8 cellular contexts compared by ENCODE assay signal in genomic region chr19:16247353-16248182, GRCh38. TPM values are rescaled to one million over a fixed set of nuclear protein-coding genes. Genes with fewer than 3 reads are reported as not detected.
DNase-seq lines count a peak whose midpoint lies in the region; ATAC-seq and TF ChIP-seq lines count a peak whose summit lies in the region.

No MANE protein-coding gene starts in this region.

- peaks cover 12% of the 10 kb centered on the region for H3K27me3 Mint-ChIP-seq in activated naive CD4-positive, alpha-beta T cell treated with anti-CD3 and anti-CD28 coated beads, Interleukin-2, amount 10 ng/mL, durations not matched to agents 7 days and 5 days

- H3K27ac ChIP-seq in DOHH2 (ENCODE audit: low read depth, low read length) (no peak overlapping the region), ovary (no peak overlapping the region), tibial nerve (peak overlapping the region in 1 of 4 donors; percentile 43)

- no peak overlapping the region for H3K4me2 ChIP-seq in DOHH2 (ENCODE audit: low read length)

- no peak overlapping the region for H3K4me3 Mint-ChIP-seq in activated naive CD4-positive, alpha-beta T cell treated with anti-CD3 and anti-CD28 coated beads, Interleukin-2, amount 10 ng/mL, durations not matched to agents 7 days and 5 days

- H3K4me3 ChIP-seq in DOHH2 (ENCODE audit: low read length) = no peak overlapping the region
- H3K4me3 ChIP-seq in ovary = no peak overlapping the region
- no peak overlapping the region for H3K4me3 ChIP-seq in tibial nerve

- no peaks in the 10 kb centered on the region for H3K36me3 ChIP-seq in DOHH2 (ENCODE audit: control insufficient read depth, low read length)
- no peaks in the 10 kb centered on the region for H3K36me3 ChIP-seq in ovary
- H3K36me3 ChIP-seq in tibial nerve = no peaks in the 10 kb centered on the region

- no peaks in the 10 kb centered on the region for H3K9me2 ChIP-seq in DOHH2 (replicated peaks; ENCODE audit: control insufficient read depth, low read length)

- H3K36me3 Mint-ChIP-seq in activated naive CD4-positive, alpha-beta T cell treated with anti-CD3 and anti-CD28 coated beads, Interleukin-2, amount 10 ng/mL, durations not matched to agents 7 days and 5 days = peaks cover 3% of the 10 kb centered on the region

- DNase-seq in M059J (ENCODE audit: low read depth) (peak; percentile 73), SKM-1 treated with dmso at 0.1 percent for 144 hours (lab: John Stamatoyannopoulos, UW; ENCODE audit: unreplicated experiment) (peak; percentile 58), germinal center (ENCODE audit: low spot score) (peak; percentile 85), ovary (peak; percentile 83 to 93 (median 92)), tibial nerve (ENCODE audit: low spot score in 2 of 2) (peak; percentile 79 to 91)
- DNase-seq in activated naive CD4-positive, alpha-beta T cell treated with anti-CD3 and anti-CD28 coated beads, Interleukin-2, amount 10 ng/mL, durations not matched to agents 7 days and 5 days = peak; percentile 90

- no peak for TF ChIP-seq EP300 in ovary (IDR thresholded peaks at IDR 0.05)
- TF ChIP-seq EP300 in tibial nerve (IDR thresholded peaks at IDR 0.05) = peak in 1 of 2 donors; percentile 55

- H4K20me1 ChIP-seq in DOHH2 (ENCODE audit: control insufficient read depth, insufficient read depth, low read depth, low read length) = no peaks in the 10 kb centered on the region

- H3F3A ChIP-seq in DOHH2 (ENCODE audit: control insufficient read depth, insufficient read depth) = no peaks in the 10 kb centered on the region

- peak overlapping the region; percentile 67 for H3K27ac Mint-ChIP-seq in activated naive CD4-positive, alpha-beta T cell treated with anti-CD3 and anti-CD28 coated beads, Interleukin-2, amount 10 ng/mL, durations not matched to agents 7 days and 5 days

- peaks cover 3% of the 10 kb centered on the region for H3K9me3 Mint-ChIP-seq in activated naive CD4-positive, alpha-beta T cell treated with anti-CD3 and anti-CD28 coated beads, Interleukin-2, amount 10 ng/mL, durations not matched to agents 7 days and 5 days

- TF ChIP-seq CTCF in DOHH2 (IDR thresholded peaks at IDR 0.05; ENCODE audit: low read depth, low read length, poor library complexity, severe bottlenecking) = peak; percentile 99
- peak; percentile 83 to 98 (median 98) for TF ChIP-seq CTCF in ovary (IDR thresholded peaks at IDR 0.05)
- TF ChIP-seq CTCF in tibial nerve (IDR thresholded peaks at IDR 0.05) = peak; percentile 90 to 99 (median 92)

- H3K79me2 ChIP-seq in DOHH2 (ENCODE audit: control insufficient read depth, low read length) = no peaks in the 10 kb centered on the region

- intact Hi-C loops in ovary (cut with DNase I) = loop anchor here (1.0 to 10.0 kb wide), 4 partner anchors 77 to 137 kb away; partner anchors contain the start of gene KLF2 (in 1 of the 4)

- peaks cover 30% of the 10 kb centered on the region for H3K4me1 Mint-ChIP-seq in activated naive CD4-positive, alpha-beta T cell treated with anti-CD3 and anti-CD28 coated beads, Interleukin-2, amount 10 ng/mL, durations not matched to agents 7 days and 5 days

- 40 to 42% (median 40%) methylated on average over 17 to 18 of the region's 18 CpGs for WGBS in ovary, 3 donors
- 42 to 45% methylated on average over 16 to 18 of the region's 18 CpGs for WGBS in tibial nerve, 2 donors

- CTCF ChIA-PET in activated naive CD4-positive, alpha-beta T cell treated with anti-CD3 and anti-CD28 coated beads, Interleukin-2, amount 10 ng/mL, durations not matched to agents 7 days and 5 days (lab: Charles Lee) = interaction anchor here (0.5 to 6.8 kb wide), 14 partner anchors 9 to 171 kb away, joined by 3 to 110 read pairs (median 4); no protein-coding TSS in a partner anchor

- H3K9me3 ChIP-seq in DOHH2 (ENCODE audit: control insufficient read depth, insufficient read depth, low read length) = no peaks in the 10 kb centered on the region
- no peaks in the 10 kb centered on the region for H3K9me3 ChIP-seq in ovary
- no peaks in the 10 kb centered on the region for H3K9me3 ChIP-seq in tibial nerve

- no peaks in the 10 kb centered on the region for H3K27me3 ChIP-seq in DOHH2 (ENCODE audit: control insufficient read depth, low read length)
- H3K27me3 ChIP-seq in ovary = no peaks in the 10 kb centered on the region
- H3K27me3 ChIP-seq in tibial nerve = no peaks in the 10 kb centered on the region

- no peak for ATAC-seq in GM21576 (IDR thresholded peaks at IDR 0.05; ENCODE audit: unreplicated experiment)

- TF ChIP-seq POLR2A in ovary (IDR thresholded peaks at IDR 0.05) (peak; percentile 26), tibial nerve (IDR thresholded peaks at IDR 0.05) (no peak)

- H3K4me1 ChIP-seq in DOHH2 (ENCODE audit: control insufficient read depth, low read length) = peaks cover 6% of the 10 kb centered on the region
- peaks cover 2% of the 10 kb centered on the region for H3K4me1 ChIP-seq in ovary (ENCODE audit: insufficient read depth)
- H3K4me1 ChIP-seq in tibial nerve = peaks cover 0 to 10% (median 0%) of the 10 kb centered on the region in 4 donors

RNA-seq across cellular contexts. Expression of gene AP1M1, which starts 49.9 kb away (rescaled TPM):
- total RNA-seq in M059J (2014; rRNA removed; shearing (Covaris generic)) = 113 and 140 TPM in 2 replicates
- total RNA-seq in ovary (10 to 100 TPM; 28.4 to 81.7 (median 59.3) TPM), tibial nerve (100 to 1,000 TPM in 3 of 4 donors, 10 to 100 TPM in 1; 92.8 to 144 (median 109) TPM)
- 10 to 100 TPM; 38.9 to 42.6 TPM for polyA plus RNA-seq in ovary
